In the genomic region with DNA sequence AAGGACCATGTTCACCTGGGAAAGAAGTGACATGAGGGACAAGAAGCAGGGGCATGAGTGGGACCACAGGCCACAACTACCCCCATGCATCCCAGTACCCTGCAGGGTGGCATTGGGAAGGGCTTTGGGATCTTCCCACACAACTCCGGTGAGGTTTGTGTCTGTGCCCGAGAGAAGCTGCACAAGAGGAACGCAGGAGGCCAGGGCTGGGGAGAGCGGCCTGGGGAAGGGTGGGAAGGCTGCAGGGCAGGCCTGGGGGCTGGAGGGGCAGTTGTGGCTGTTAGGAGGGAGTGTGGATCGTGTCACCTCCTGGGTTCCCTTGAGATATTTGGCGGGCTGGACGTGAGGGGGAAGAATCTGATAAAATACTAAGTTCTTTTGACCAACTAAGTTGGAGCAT, we compare ENCODE assay signal across 22 cellular contexts. TPM values are rescaled to one million over a fixed set of nuclear protein-coding genes. Genes with fewer than 3 reads are reported as not detected.
"Had no signal": no experiment of that assay in that cellular context is flagged by ENCODE, and none has a peak within 500 bp of the region (broad histone marks: within the 10 kb centered on the region; RNA-seq: fewer than 3 reads in every experiment).

No MANE protein-coding gene starts in this region.

- H3K27ac ChIP-seq: body of pancreas, gastrocnemius medialis, thoracic aorta had no signal

- DNase-seq: activated B cell treated with CpG ODN at 0.5 μM for 24 hours; activated CD4-positive, alpha-beta T cell treated with anti-CD3 and anti-CD28 coated beads for 36 hours; activated CD4-positive, alpha-beta T cell treated with anti-CD3 and anti-CD28 coated beads, Interleukin-2, amount 50 U/mL, for 4 hours; activated naive CD4-positive, alpha-beta T cell treated with Interleukin-2 at 50 U/mL for 16 hours; activated T-cell treated with anti-CD3 and anti-CD28 coated beads, Interleukin-2, amount 50 U/mL, for 48 hours; anterior cingulate cortex; body of pancreas; effector memory CD4-positive, alpha-beta T cell; esophagus squamous epithelium; gastrocnemius medialis; hippocampal formation; mucosa of descending colon; occipital lobe; posterior cingulate gyrus; spleen; stimulated activated CD4-positive, alpha-beta T cell treated with anti-CD3 and anti-CD28 coated beads, Interleukin-4, amount 100 ng/mL, for 24 hours; stimulated activated naive CD4-positive, alpha-beta T cell treated with Interleukin-2 at 50 U/mL for 16 hours; SW 1271; T-helper 17 cell had no signal

- H3K36me3 ChIP-seq: esophagus squamous epithelium, gastrocnemius medialis, spleen, thoracic aorta had no signal

- H3K4me1 ChIP-seq: gastrocnemius medialis had no signal

- H3K4me3 ChIP-seq: body of pancreas, esophagus squamous epithelium, gastrocnemius medialis, mucosa of descending colon, spleen, thoracic aorta had no signal

- H3K9me3 ChIP-seq: body of pancreas, esophagus squamous epithelium, gastrocnemius medialis, mucosa of descending colon, spleen, thoracic aorta had no signal

- H3K27me3 ChIP-seq: body of pancreas, esophagus squamous epithelium, gastrocnemius medialis, spleen had no signal

- ATAC-seq: activated CD4-positive, alpha-beta T cell treated with anti-CD3 and anti-CD28 coated beads for 36 hours; body of pancreas; gastrocnemius medialis; sciatic nerve; T-helper 17 cell had no signal

RNA-seq across cellular contexts. Expression of gene RARRES1, which starts 44.3 kb away (rescaled TPM):
- total RNA-seq: activated B cell treated with CpG ODN at 0.5 μM for 24 hours; activated CD4-positive, alpha-beta T cell treated with anti-CD3 and anti-CD28 coated beads for 36 hours; T-helper 17 cell had no signal
- polyA plus RNA-seq: neural cell had no signal
